Comparison of ENCODE assay signal across 12 cellular contexts in genomic region chr13:109336730-109337129, GRCh38.
DNase-seq lines count a peak whose midpoint lies in the region; ATAC-seq and TF ChIP-seq lines count a peak whose summit lies in the region.
"Had no signal": no experiment of that assay in that cellular context is flagged by ENCODE, and none has a peak within 500 bp of the region (broad histone marks: within the 10 kb centered on the region; RNA-seq: fewer than 3 reads in every experiment).

No MANE protein-coding gene starts in this region.

- CTCF ChIA-PET in SK-N-SH (lab: Yijun Ruan, JAX), result interaction anchor here (1.4 kb wide), 1 partner anchor 191 kb away, joined by 5 read pairs; no protein-coding TSS in a partner anchor

- no peak overlapping the region for H4K12ac ChIP-seq in trophoblast cell (ENCODE audit: low read depth, low read length)

- H3K4me3 ChIP-seq in SK-N-SH (ENCODE audit: low read depth in 2 of 2, low read length in 1 of 2) (no peak overlapping the region), fibroblast of the aortic adventitia (ENCODE audit: low read depth, low read length) (no peak overlapping the region), trophoblast cell (ENCODE audit: low read depth, low read length) (no peak overlapping the region), HAP-1 (no peak overlapping the region)
- H3K4me3 ChIP-seq: colonic mucosa, SK-N-MC had no signal

- H2AFZ ChIP-seq in SK-N-SH (ENCODE audit: low read depth), result no peak overlapping the region
- H2AFZ ChIP-seq in trophoblast cell (ENCODE audit: insufficient read depth, low read length, poor library complexity), result no peak overlapping the region

- H3K27ac ChIP-seq in SK-N-SH (ENCODE audit: low read depth in 2 of 2, low read length in 1 of 2) (peak overlapping the region; percentile 49 to 100), trophoblast cell (ENCODE audit: low read depth, low read length) (no peak overlapping the region)
- H3K27ac ChIP-seq: colonic mucosa, SK-N-MC had no signal

- TF ChIP-seq RAD21 in SK-N-SH (IDR thresholded peaks at IDR 0.05; ENCODE audit: low read length), result no peak

- no peak overlapping the region; the same call in 1 of the 2 replicates for H3K4me2 ChIP-seq in SK-N-SH
- H3K4me2 ChIP-seq in trophoblast cell (ENCODE audit: low read length), result no peak overlapping the region

- no peak overlapping the region for H4K8ac ChIP-seq in trophoblast cell (ENCODE audit: low read depth, low read length)

- peak in 1 of 2 experiments; percentile 76; a peak in 2 of 4 replicates for TF ChIP-seq EP300 in SK-N-SH (IDR thresholded peaks at IDR 0.05; ENCODE audit: borderline replicate concordance in 1 of 2, low read depth in 1 of 2, low read length in 1 of 2)

- H3K14ac ChIP-seq in trophoblast cell (ENCODE audit: low read length), result no peak overlapping the region

- no peak overlapping the region for H2BK120ac ChIP-seq in trophoblast cell (ENCODE audit: insufficient read depth, low read length, poor library complexity)

- no peaks in the 10 kb centered on the region for H3K9me3 ChIP-seq in SK-N-SH
- peaks cover 1% of the 10 kb centered on the region for H3K9me3 ChIP-seq in trophoblast cell (ENCODE audit: insufficient read depth, low read depth, low read length)
- H3K9me3 ChIP-seq in HAP-1, result no peaks in the 10 kb centered on the region
- H3K9me3 ChIP-seq: colonic mucosa had no signal

- H3K27me3 ChIP-seq in SK-N-SH (ENCODE audit: insufficient read depth) (no peaks in the 10 kb centered on the region), trophoblast cell (ENCODE audit: insufficient read depth, low read length) (no peaks in the 10 kb centered on the region), HAP-1 (ENCODE audit: low read depth) (no peaks in the 10 kb centered on the region)
- H3K27me3 ChIP-seq: colonic mucosa had no signal

- no peak overlapping the region for H2AK5ac ChIP-seq in trophoblast cell (ENCODE audit: low read length)

- H3K79me1 ChIP-seq in trophoblast cell (ENCODE audit: low read length), result no peaks in the 10 kb centered on the region

- no peak overlapping the region for H2BK5ac ChIP-seq in trophoblast cell (ENCODE audit: low read depth, low read length, poor library complexity)

- H3K9ac ChIP-seq in SK-N-SH (no peak overlapping the region), trophoblast cell (ENCODE audit: low read length) (no peak overlapping the region)

- H3K18ac ChIP-seq in trophoblast cell (ENCODE audit: low read length), result no peak overlapping the region

- 19% methylated on average over 1 of the region's 1 CpG for WGBS in SK-N-SH (ENCODE audit: low lambda C conversion rate)
- WGBS in trophoblast cell (ENCODE audit: extremely low coverage, insufficient coverage, insufficient read length), result no CpG with 5 or more reads among the region's 1 CpG

- no peak for TF ChIP-seq CTCF in SK-N-SH (IDR thresholded peaks at IDR 0.05)
- no peak for TF ChIP-seq CTCF in fibroblast of the aortic adventitia (IDR thresholded peaks at IDR 0.05; ENCODE audit: insufficient read depth, low read length)

- no peak overlapping the region for H4K91ac ChIP-seq in trophoblast cell (ENCODE audit: low read depth, low read length)

- ATAC-seq in GM19395 (IDR thresholded peaks at IDR 0.05; ENCODE audit: unreplicated experiment), result no peak

- H3K4ac ChIP-seq in trophoblast cell (ENCODE audit: low read depth, low read length), result no peak overlapping the region

- DNase-seq in GM03348 (ENCODE audit: low spot score), result peak; percentile 37
- no peak for DNase-seq in SK-N-SH
- DNase-seq in fibroblast of the aortic adventitia (ENCODE audit: low read depth), result peak; percentile 27
- peak; percentile 38 to 94 for DNase-seq in trophoblast cell
- DNase-seq in HAP-1 (ENCODE audit: low spot score in 2 of 2), result no peak
- DNase-seq in NCI-H2227 treated with DMSO at 0.1 percent for 48 hours (lab: John Stamatoyannopoulos, UW), result no peak
- DNase-seq in NCI-H69 (lab: John Stamatoyannopoulos, UW), result no peak
- DNase-seq: colonic mucosa, left cardiac atrium, NCI-H2029 treated with DMSO at 0.1 percent for 48 hours had no signal

- H3K79me2 ChIP-seq in SK-N-SH (ENCODE audit: insufficient read depth), result no peaks in the 10 kb centered on the region
- H3K79me2 ChIP-seq in trophoblast cell (ENCODE audit: control insufficient read depth, insufficient read depth, low read length, poor library complexity), result no peaks in the 10 kb centered on the region

- H3K36me3 ChIP-seq in SK-N-SH (replicated peaks in 1 of 2; ENCODE audit: control insufficient read depth in 1 of 2, insufficient read depth in 2 of 2, low read length in 1 of 2) (no peaks in the 10 kb centered on the region), trophoblast cell (ENCODE audit: control insufficient read depth in 1 of 2, insufficient read depth in 2 of 2, low read length in 2 of 2) (no peaks in the 10 kb centered on the region), HAP-1 (replicated peaks) (no peaks in the 10 kb centered on the region)
- H3K36me3 ChIP-seq: colonic mucosa had no signal

- peaks cover 12 to 35% of the 10 kb centered on the region in 2 experiments; a peak in 3 of 4 replicates for H3K4me1 ChIP-seq in SK-N-SH (ENCODE audit: control insufficient read depth in 1 of 2, insufficient read depth in 2 of 2, low read depth in 1 of 2, low read length in 1 of 2)
- peaks cover 2 to 4% of the 10 kb centered on the region in 2 experiments for H3K4me1 ChIP-seq in trophoblast cell (ENCODE audit: control insufficient read depth in 1 of 2, insufficient read depth in 2 of 2, low read length in 2 of 2)
- H3K4me1 ChIP-seq in HAP-1, result no peaks in the 10 kb centered on the region
- H3K4me1 ChIP-seq: colonic mucosa had no signal

- no peaks in the 10 kb centered on the region for H4K20me1 ChIP-seq in SK-N-SH (ENCODE audit: insufficient read depth)

- H3K9me2 ChIP-seq in SK-N-SH, result no peaks in the 10 kb centered on the region

- peaks cover 7% of the 10 kb centered on the region for H3F3A ChIP-seq in SK-N-SH (replicated peaks; ENCODE audit: insufficient read depth)

- no peak overlapping the region for H3K23ac ChIP-seq in trophoblast cell (ENCODE audit: low read length)

- in situ Hi-C loops in HAP-1 (cut with MboI; ENCODE audit: low sequenced_read_pairs), result no loop called here

- POLR2A ChIA-PET in SK-N-SH (lab: Yijun Ruan, JAX), result no interaction called here

- H2BK12ac ChIP-seq in trophoblast cell (ENCODE audit: low read length), result no peak overlapping the region

TF ChIP-seq in SK-N-SH, 30 proteins besides CTCF, POLR2A, EP300 and RAD21:
- TF ChIP-seq YY1 (IDR thresholded peaks at IDR 0.05; ENCODE audit: low read depth) (no peak), NFIC (IDR thresholded peaks at IDR 0.05; ENCODE audit: borderline replicate concordance) (peak; percentile 48; the same call in 1 of the 2 replicates), TCF12 (IDR thresholded peaks at IDR 0.05) (peak; percentile 71), PBX3 (IDR thresholded peaks at IDR 0.05) (peak; percentile 84), CHD2 (IDR thresholded peaks at IDR 0.05; ENCODE audit: low read length, partially characterized antibody) (no peak), JUND (IDR thresholded peaks at IDR 0.05) (peak; percentile 75), ELF1 (IDR thresholded peaks at IDR 0.05) (no peak), TEAD4 (IDR thresholded peaks at IDR 0.05; ENCODE audit: borderline replicate concordance, insufficient read depth) (peak; percentile 87), FOSL2 (IDR thresholded peaks at IDR 0.05; ENCODE audit: borderline replicate concordance, low read depth) (peak; percentile 67), FOXM1 (IDR thresholded peaks at IDR 0.05; ENCODE audit: low read depth) (no peak), MEF2A (IDR thresholded peaks at IDR 0.05; ENCODE audit: borderline replicate concordance, low read depth) (peak; percentile 46; the same call in 1 of the 2 replicates), RXRA (IDR thresholded peaks at IDR 0.05; ENCODE audit: borderline replicate concordance, low read depth) (peak; percentile 50; the same call in 1 of the 2 replicates)
TF ChIP-seq in SK-N-SH: peak in this region for 8.

Comparison
In these comparisons a context has a peak if more than half of its experiments do, and no peak if none do; other contexts are left out.
1. DNase-seq: peak in GM03348 (single experiment), fibroblast of the aortic adventitia (single experiment) and trophoblast cell (2 of 2); none in SK-N-SH (single experiment), HAP-1 (0 of 2), NCI-H2227 treated with DMSO at 0.1 percent for 48 hours (single experiment) and NCI-H69 (single experiment).